ENCODE assay signal across 8 cellular contexts in the genomic region with DNA sequence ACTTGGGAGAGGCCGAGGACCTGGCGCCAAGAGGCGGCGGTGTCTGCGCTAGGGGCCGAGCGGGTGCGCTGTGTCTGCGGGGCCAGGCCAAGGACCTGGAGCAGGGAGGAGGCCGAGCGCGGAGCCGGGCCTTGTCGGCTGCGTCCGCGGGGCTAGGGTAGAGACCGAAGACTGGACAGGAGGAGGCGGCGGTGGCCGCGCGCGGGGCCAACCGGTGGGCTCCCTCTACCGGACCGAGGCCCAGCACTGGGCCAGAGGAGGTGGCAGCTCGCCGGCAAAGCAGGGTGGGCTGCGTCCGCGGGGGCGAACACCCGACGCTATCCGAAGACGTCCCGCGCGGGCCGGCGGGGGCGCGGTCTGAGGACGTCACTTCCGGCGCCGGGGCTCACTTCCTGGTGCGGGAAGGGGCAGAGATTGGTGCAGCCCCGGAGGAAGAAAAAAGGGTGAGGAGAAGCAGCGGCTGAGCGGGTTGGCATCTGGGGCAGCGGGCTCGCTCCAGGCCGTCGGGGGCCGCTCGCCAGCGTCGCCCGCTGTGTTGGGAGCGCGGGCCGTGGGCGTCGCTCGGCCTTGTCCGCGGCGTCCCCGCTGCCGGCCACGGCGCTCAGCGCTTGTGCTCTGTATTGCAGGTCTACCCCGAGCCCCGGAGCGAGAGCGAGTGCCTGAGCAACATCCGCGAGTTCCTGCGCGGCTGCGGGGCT. TPM values are rescaled to one million over a fixed set of nuclear protein-coding genes. Genes with fewer than 3 reads are reported as not detected.
DNase-seq lines count a peak whose midpoint lies in the region; ATAC-seq, FAIRE-seq and TF ChIP-seq lines count a peak whose summit lies in the region.

No MANE protein-coding gene starts in this region.

- H3K18ac ChIP-seq in H1 (ENCODE audit: extremely low read depth, low read length), result 0 out of 2 replicates have a peak overlapping the region, but pooled peaks have one; percentile 39

- no peak overlapping the region for H3K23ac ChIP-seq in H1 (ENCODE audit: insufficient read length)

- TF ChIP-seq POLR2A in H1 (IDR thresholded peaks at IDR 0.05; ENCODE audit: control extremely low read depth in 1 of 2, low read depth in 2 of 2, low read length in 2 of 2), result peak; percentile 87

- no peak overlapping the region for H2BK12ac ChIP-seq in H1 (ENCODE audit: low read depth, low read length)

- peaks cover 5 to 6% of the 10 kb centered on the region in 2 experiments for H4K20me1 ChIP-seq in H1 (replicated peaks in 1 of 2; ENCODE audit: control insufficient read depth in 1 of 2, insufficient read depth in 2 of 2, low read length in 2 of 2)

- peak overlapping the region; percentile 36; the same call in 1 of the 2 replicates for H2AFZ ChIP-seq in H1 (ENCODE audit: low read length)

- no peak overlapping the region for H2BK120ac ChIP-seq in H1 (replicated peaks; ENCODE audit: low read depth, low read length)

- peak; percentile 91 for ATAC-seq in activated CD8-positive, alpha-beta memory T cell treated with anti-CD3 and anti-CD28 coated beads, Interleukin-2, amount 10 ng/mL, durations not matched to agents 7 days and 5 days

- no peak overlapping the region for H2AK5ac ChIP-seq in H1 (ENCODE audit: low read depth, low read length)

- H2BK15ac ChIP-seq in H1 (ENCODE audit: low read length), result no peak overlapping the region

- H3K23me2 ChIP-seq in H1 (ENCODE audit: low read depth, low read length), result peaks cover 2% of the 10 kb centered on the region; the same call in 1 of the 2 replicates

- H3K4me3 ChIP-seq in H1 (ENCODE audit: extremely low read depth in 1 of 4, insufficient read depth in 2 of 4, low read depth in 3 of 4, low read length in 4 of 4), result peak overlapping the region; percentile 73 to 86 (median 78)

- CTCF ChIA-PET in activated CD8-positive, alpha-beta memory T cell treated with anti-CD3 and anti-CD28 coated beads, Interleukin-2, amount 10 ng/mL, durations not matched to agents 7 days and 5 days (lab: Charles Lee), result interaction anchor here (0.6 kb wide), 1 partner anchor 331 kb away, joined by 3 read pairs; no protein-coding TSS in a partner anchor
- CTCF ChIA-PET in H1 (lab: Charles Lee; ENCODE audit: partially characterized antibody), result interaction anchor here (0.7 to 1.9 kb wide), 3 partner anchors 9 to 86 kb away, joined by 5 to 6 read pairs (median 6); no protein-coding TSS in a partner anchor

- H4K8ac ChIP-seq in H1 (ENCODE audit: extremely low read depth, insufficient read depth, low read length), result peak overlapping the region; percentile 99

- H2BK5ac ChIP-seq in H1 (ENCODE audit: low read depth, low read length), result peak overlapping the region; percentile 88

- peak overlapping the region; percentile 82 to 94 (median 89) for H3K9ac ChIP-seq in H1 (replicated peaks in 1 of 4; ENCODE audit: extremely low read depth in 1 of 4, low read depth in 3 of 4, low read length in 3 of 4)

- peak overlapping the region; percentile 74 for H3K56ac ChIP-seq in H1 (replicated peaks; ENCODE audit: insufficient read length, low read depth, low read length)

- H3K4me3 Mint-ChIP-seq in activated CD8-positive, alpha-beta memory T cell treated with anti-CD3 and anti-CD28 coated beads, Interleukin-2, amount 10 ng/mL, durations not matched to agents 7 days and 5 days, result peak overlapping the region; percentile 95

- POLR2A ChIA-PET in H1 (lab: Charles Lee; ENCODE audit: partially characterized antibody), result interaction anchor here (0.8 to 1.7 kb wide), 4 partner anchors 12 to 77 kb away, joined by 3 read pairs; no protein-coding TSS in a partner anchor

- no peaks in the 10 kb centered on the region for H3K36me3 ChIP-seq in H1 (ENCODE audit: control insufficient read depth in 2 of 4, insufficient read depth in 4 of 4, low read length in 3 of 4)

- H3K27ac Mint-ChIP-seq in activated CD8-positive, alpha-beta memory T cell treated with anti-CD3 and anti-CD28 coated beads, Interleukin-2, amount 10 ng/mL, durations not matched to agents 7 days and 5 days, result peak overlapping the region; percentile 93

- peak overlapping the region; percentile 65 to 94 for H3K4me2 ChIP-seq in H1 (ENCODE audit: insufficient read depth in 1 of 2, low read depth in 2 of 2, low read length in 2 of 2)

- DNase-seq in COR-L47 (lab: John Stamatoyannopoulos, UW) (peak; percentile 93), GM20000 (ENCODE audit: low spot score) (peak; percentile 97), HS-5 (ENCODE audit: low read depth) (peak; percentile 37), NOMO-1 (lab: John Stamatoyannopoulos, UW; ENCODE audit: unreplicated experiment in 2 of 2) (peak; percentile 67 to 84), H1 (ENCODE audit: low read depth in 1 of 2, low spot score in 2 of 2) (peak; percentile 60 to 99), mesenteric fat pad (ENCODE audit: low spot score) (peak; percentile 98)
- peak; percentile 95 for DNase-seq in activated CD8-positive, alpha-beta memory T cell treated with anti-CD3 and anti-CD28 coated beads, Interleukin-2, amount 10 ng/mL, durations not matched to agents 7 days and 5 days
- DNase-seq in stimulated activated CD8-positive, alpha-beta memory T cell treated with anti-CD3 and anti-CD28 coated beads, Interleukin-15, amount 100 ng/mL, for 1 hour (ENCODE audit: low read depth), result peak; percentile 90

- peaks cover 0 to 6% (median 0%) of the 10 kb centered on the region in 4 experiments; a peak in 1 of 7 replicates for H3K4me1 ChIP-seq in H1 (replicated peaks in 1 of 4; ENCODE audit: control insufficient read depth in 3 of 4, insufficient read depth in 4 of 4, low read length in 3 of 4)

- H3K4ac ChIP-seq in H1 (replicated peaks; ENCODE audit: insufficient read length, low read depth, low read length), result no peak overlapping the region

- H3K36me3 Mint-ChIP-seq in activated CD8-positive, alpha-beta memory T cell treated with anti-CD3 and anti-CD28 coated beads, Interleukin-2, amount 10 ng/mL, durations not matched to agents 7 days and 5 days, result peaks cover 14% of the 10 kb centered on the region

- peak in 1 of 2 experiments; percentile 41; a peak in 2 of 4 replicates for TF ChIP-seq RAD21 in H1 (IDR thresholded peaks at IDR 0.05 in 1 of 2, conservative IDR thresholded peaks at IDR 0.05 in 1 of 2; ENCODE audit: low read depth in 2 of 2, low read length in 2 of 2)

- WGBS in H1 (ENCODE audit: extremely low coverage in 1 of 2, insufficient coverage in 1 of 2, insufficient read length in 1 of 2, insufficient replicate concordance in 2 of 2, low coverage in 1 of 2, low lambda C conversion rate in 2 of 2, missing lambda C conversion rate in 1 of 2), 2 experiments, result 1% methylated on average over 81 of the region's 84 CpGs; no CpG with 5 or more reads in 1 of the 2 experiments

- peak overlapping the region; percentile 58 for H4K5ac ChIP-seq in H1 (ENCODE audit: insufficient read length, low read depth, low read length)

- peaks cover 36% of the 10 kb centered on the region for H3K4me1 Mint-ChIP-seq in activated CD8-positive, alpha-beta memory T cell treated with anti-CD3 and anti-CD28 coated beads, Interleukin-2, amount 10 ng/mL, durations not matched to agents 7 days and 5 days

- FAIRE-seq in H1 (lab: Jason Lieb, UNC), result no peak

- H3K9me3 ChIP-seq in H1 (ENCODE audit: insufficient read depth in 2 of 2, low read depth in 1 of 2, low read length in 1 of 2), result no peaks in the 10 kb centered on the region

- H3K9me3 Mint-ChIP-seq in activated CD8-positive, alpha-beta memory T cell treated with anti-CD3 and anti-CD28 coated beads, Interleukin-2, amount 10 ng/mL, durations not matched to agents 7 days and 5 days (ENCODE audit: low read depth), result no peaks in the 10 kb centered on the region

- peak overlapping the region; percentile 55 for H4K91ac ChIP-seq in H1 (replicated peaks; ENCODE audit: insufficient read length, low read length)

- H2BK20ac ChIP-seq in H1 (ENCODE audit: low read length), result no peak overlapping the region

- peaks cover 0 to 1% (median 0%) of the 10 kb centered on the region in 4 experiments; a peak in 1 of 7 replicates for H3K27me3 ChIP-seq in H1 (replicated peaks in 1 of 4; ENCODE audit: control insufficient read depth in 3 of 4, extremely low read depth in 1 of 4, insufficient read depth in 3 of 4, low read length in 3 of 4)

- TF ChIP-seq EP300 in H1 (IDR thresholded peaks at IDR 0.05; ENCODE audit: borderline replicate concordance in 1 of 2, low read depth in 2 of 2, low read length in 2 of 2), result no peak

- H3K27me3 Mint-ChIP-seq in activated CD8-positive, alpha-beta memory T cell treated with anti-CD3 and anti-CD28 coated beads, Interleukin-2, amount 10 ng/mL, durations not matched to agents 7 days and 5 days, result peaks cover 22% of the 10 kb centered on the region

- no peaks in the 10 kb centered on the region for H3K79me1 ChIP-seq in H1 (ENCODE audit: low read depth, low read length)

- peaks cover under 1 to 44% of the 10 kb centered on the region in 2 experiments; a peak in 3 of 4 replicates for H3K79me2 ChIP-seq in H1 (ENCODE audit: control insufficient read depth in 1 of 2, insufficient read depth in 2 of 2, low read length in 2 of 2)

- H3K14ac ChIP-seq in H1 (ENCODE audit: insufficient read length), result no peak overlapping the region

- H3K27ac ChIP-seq in H1 (ENCODE audit: low read depth, low read length), result peak overlapping the region; percentile 89

- no peak for TF ChIP-seq CTCF in GM20000 (IDR thresholded peaks at IDR 0.05; ENCODE audit: extremely low read depth, missing control alignments)
- peak in 2 of 3 experiments; percentile 18 to 42; a peak in 2 of 4 replicates for TF ChIP-seq CTCF in H1 (IDR thresholded peaks at IDR 0.05; ENCODE audit: control extremely low read depth in 1 of 3, insufficient read depth in 1 of 3, low read depth in 1 of 3, low read length in 3 of 3)

TF ChIP-seq in H1, 55 proteins besides CTCF, POLR2A, EP300 and RAD21 (continues in another document):
- peak; percentile 83; the same call in 1 of the 2 replicates for TF ChIP-seq EGR1 (IDR thresholded peaks at IDR 0.05; ENCODE audit: borderline replicate concordance, low read depth, low read length)
- peak; percentile 97 for TF ChIP-seq KDM4A (IDR thresholded peaks at IDR 0.05; ENCODE audit: low read depth, low read length, severe bottlenecking)
- TF ChIP-seq POU5F1 (IDR thresholded peaks at IDR 0.05; ENCODE audit: low read depth, low read length), result no peak
- peak; percentile 82 for TF ChIP-seq SRF (IDR thresholded peaks at IDR 0.05; ENCODE audit: low read depth, low read length)
- peak; percentile 89 for TF ChIP-seq POLR2AphosphoS5 (IDR thresholded peaks at IDR 0.05; ENCODE audit: low read depth, low read length)

RNA-seq across cellular contexts. Expression of a gene that starts 38.3 kb away (rescaled TPM):
- total RNA-seq in activated CD8-positive, alpha-beta memory T cell treated with anti-CD3 and anti-CD28 coated beads, Interleukin-2, amount 10 ng/mL, durations not matched to agents 7 days and 5 days, result 10 to 100 TPM; 58.7 to 67.2 TPM
- 51.7 and 56.5 TPM in 2 replicates for total RNA-seq in H1 (2021; fragmentation: NEBNext Ultra II Directional; extraction: Animal tissue kit (Norgen Biotek cat#: 25700))
- polyA plus RNA-seq in H1 (2011; rRNA removed), result 26.2 and 27.4 TPM in 2 replicates
- 22.9 TPM for polyA plus RNA-seq in H1 (2011; cell fraction: cytosol; rRNA removed)
- 72.3 TPM for polyA plus RNA-seq in H1 (2011; cell fraction: nucleus; rRNA removed)
- polyA plus RNA-seq in H1 (2012, experiment 1 of 2), result 31.1 to 36.7 TPM (median 35.3 TPM) in 4 replicates
- 8.2 TPM for polyA plus RNA-seq in H1 (2012, experiment 2 of 2)
- polyA plus RNA-seq in H1 (2013, experiment 1 of 2), result 27.7 TPM
- 26.2 TPM for polyA plus RNA-seq in H1 (2013, experiment 2 of 2)
- 38.5 and 39.6 TPM in 2 replicates for polyA minus RNA-seq in H1 (2011; rRNA and poly(A)+ RNA removed)
- polyA minus RNA-seq in H1 (2011; cell fraction: cytosol; rRNA and poly(A)+ RNA removed), result 28.9 TPM
- polyA minus RNA-seq in H1 (2011; cell fraction: nucleus; rRNA and poly(A)+ RNA removed), result 89.1 TPM
- total RNA-seq in mesenteric fat pad, result 95.6 TPM

Comparison
In these comparisons a context has a peak if more than half of its experiments do, and no peak if none do; other contexts are left out.
1. Peak in every context shown above with its lines: DNase-seq, ATAC-seq, H3K4me3 ChIP-seq and H3K27ac ChIP-seq.
2. DNase-seq: peak in every context shown above with its lines; median percentile 98 in mesenteric fat pad; 97 in GM20000; 95 in activated CD8-positive, alpha-beta memory T cell treated with anti-CD3 and anti-CD28 coated beads, Interleukin-2, amount 10 ng/mL, durations not matched to agents 7 days and 5 days; 93 in COR-L47; 90 in stimulated activated CD8-positive, alpha-beta memory T cell treated with anti-CD3 and anti-CD28 coated beads, Interleukin-15, amount 100 ng/mL, for 1 hour; 80 in H1; 76 in NOMO-1; 37 in HS-5.